Comparison of ENCODE assay signal across 29 cellular contexts in the genomic region with DNA sequence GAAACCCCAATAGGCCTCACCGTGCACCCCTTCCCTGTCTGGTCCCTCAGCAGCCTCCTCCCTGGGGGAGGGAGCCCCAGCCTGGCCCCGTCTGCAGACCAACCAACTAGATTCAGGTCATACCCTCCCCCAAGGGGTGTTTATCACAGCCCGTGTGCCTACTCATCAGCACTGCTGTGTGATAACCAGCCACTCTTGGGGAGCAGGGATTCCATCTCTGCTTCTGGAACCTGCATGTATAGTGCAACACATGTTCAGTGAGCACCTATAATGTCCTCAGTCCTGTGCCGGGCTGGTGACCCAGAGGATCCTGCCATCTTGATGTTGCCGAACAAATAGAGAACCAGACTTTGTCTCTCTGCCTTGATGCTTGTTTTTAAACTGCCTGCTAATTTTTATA. TPM values are rescaled to one million over a fixed set of nuclear protein-coding genes. Genes with fewer than 3 reads are reported as not detected.
"Had no signal": no experiment of that assay in that cellular context is flagged by ENCODE, and none has a peak within 500 bp of the region (broad histone marks: within the 10 kb centered on the region; RNA-seq: fewer than 3 reads in every experiment).

No MANE protein-coding gene starts in this region.

- H3K4me3 Mint-ChIP-seq: dendritic cell treated with granulocyte-macrophage colony-stimulating factor and Interleukin-4, amounts not matched to agents 40 ng/mL and 50 ng/mL, for 4 days; endodermal cell; memory B cell; mesothelial cell of epicardium; naive B cell; natural killer cell treated with Interleukin-12 subunit alpha and Interleukin-12 subunit beta and Interleukin-15 and Interleukin-18, amount 100 ng/mL, for 72 hours; neural crest cell; stimulated activated naive CD8-positive, alpha-beta T cell treated with anti-CD3 and anti-CD28 coated beads, Interleukin-15, amount 100 ng/mL, for 72 hours had no signal

- H3K9me3 ChIP-seq: esophagus squamous epithelium, mucosa of descending colon, psoas muscle, right lobe of liver, suprapubic skin, transverse colon, vagina had no signal

- H3K4me1 Mint-ChIP-seq: memory B cell; naive B cell; neural crest cell; stimulated activated naive CD8-positive, alpha-beta T cell treated with anti-CD3 and anti-CD28 coated beads, Interleukin-15, amount 100 ng/mL, for 72 hours had no signal

- H3K36me3 ChIP-seq: esophagus squamous epithelium, right lobe of liver, suprapubic skin, transverse colon, vagina had no signal

- ATAC-seq: left lobe of liver; mucosa of descending colon; natural killer cell treated with Interleukin-12 subunit alpha and Interleukin-12 subunit beta and Interleukin-15 and Interleukin-18, amount 100 ng/mL, for 72 hours; psoas muscle; right lobe of liver; stimulated activated naive CD8-positive, alpha-beta T cell treated with anti-CD3 and anti-CD28 coated beads, Interleukin-15, amount 100 ng/mL, for 72 hours had no signal

- DNase-seq: effector CD8-positive, alpha-beta T cell; endodermal cell; erythroblast; esophagus squamous epithelium; kidney; mucosa of descending colon; naive B cell; psoas muscle; retina; right lobe of liver; stimulated activated CD4-positive, alpha-beta T cell treated with anti-CD3 and anti-CD28 coated beads, Interleukin-12 subunit alpha, Interleukin-12 subunit beta, amount 100 ng/mL, for 4 hours; stimulated activated CD4-positive, alpha-beta T cell treated with anti-CD3 and anti-CD28 coated beads, Interleukin-1b, Interleukin-23, amount 100 ng/mL, for 48 hours; stimulated activated CD4-positive, alpha-beta T cell treated with anti-CD3 and anti-CD28 coated beads, Interleukin-4, amount 100 ng/mL, for 1 hour; stimulated activated CD8-positive, alpha-beta memory T cell treated with anti-CD3 and anti-CD28 coated beads, Interleukin-4, amount 100 ng/mL, for 48 hours; stimulated activated naive CD4-positive, alpha-beta T cell; stimulated activated naive CD8-positive, alpha-beta T cell treated with anti-CD3 and anti-CD28 coated beads, Interleukin-15, amount 100 ng/mL, for 72 hours; transverse colon had no signal

- H3K4me2 ChIP-seq: smooth muscle cell had no signal

- H3K4me1 ChIP-seq: psoas muscle, right lobe of liver, suprapubic skin had no signal

- H3K27ac Mint-ChIP-seq: dendritic cell treated with granulocyte-macrophage colony-stimulating factor and Interleukin-4, amounts not matched to agents 40 ng/mL and 50 ng/mL, for 4 days; endodermal cell; memory B cell; mesothelial cell of epicardium; naive B cell; natural killer cell treated with Interleukin-12 subunit alpha and Interleukin-12 subunit beta and Interleukin-15 and Interleukin-18, amount 100 ng/mL, for 72 hours; stimulated activated naive CD8-positive, alpha-beta T cell treated with anti-CD3 and anti-CD28 coated beads, Interleukin-15, amount 100 ng/mL, for 72 hours had no signal

- H3K9me3 Mint-ChIP-seq: memory B cell; natural killer cell treated with Interleukin-12 subunit alpha and Interleukin-12 subunit beta and Interleukin-15 and Interleukin-18, amount 100 ng/mL, for 72 hours; stimulated activated naive CD8-positive, alpha-beta T cell treated with anti-CD3 and anti-CD28 coated beads, Interleukin-15, amount 100 ng/mL, for 72 hours had no signal

- H3K27me3 ChIP-seq: right lobe of liver, suprapubic skin, transverse colon, vagina had no signal

- H3K36me3 Mint-ChIP-seq: memory B cell; mesothelial cell of epicardium; naive B cell; natural killer cell treated with Interleukin-12 subunit alpha and Interleukin-12 subunit beta and Interleukin-15 and Interleukin-18, amount 100 ng/mL, for 72 hours had no signal

- H3K27ac ChIP-seq: esophagus squamous epithelium, psoas muscle, right lobe of liver, suprapubic skin, vagina had no signal

- H3K4me3 ChIP-seq: esophagus squamous epithelium, lung, mucosa of descending colon, psoas muscle, right lobe of liver, smooth muscle cell, suprapubic skin, transverse colon, vagina had no signal

- FAIRE-seq: colon, frontal cortex, kidney had no signal

RNA-seq across cellular contexts. Expression of gene SLCO2A1, which starts 6.6 kb away (rescaled TPM):
- total RNA-seq: natural killer cell treated with Interleukin-12 subunit alpha and Interleukin-12 subunit beta and Interleukin-15 and Interleukin-18, amount 100 ng/mL, for 72 hours had no signal
